ENCODE assay signal across 2 cellular contexts in the genomic region with DNA sequence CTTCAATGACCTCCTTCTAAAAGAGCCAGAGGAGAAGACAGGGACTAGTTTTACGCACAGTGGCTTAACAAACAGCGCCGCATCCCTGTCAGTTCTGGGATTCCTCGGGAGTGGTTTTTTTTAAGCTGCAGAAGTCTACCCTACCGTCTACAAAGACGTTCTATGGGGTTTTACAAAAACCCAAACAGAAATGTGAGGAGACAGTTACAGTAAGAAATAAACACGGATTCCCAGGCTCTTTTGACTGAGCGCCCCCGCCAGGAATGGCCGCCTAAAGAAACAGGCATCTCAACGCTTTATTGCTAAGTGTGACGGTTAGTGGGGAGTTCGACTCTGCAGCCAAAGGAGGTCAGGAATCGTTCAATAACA.
TF ChIP-seq lines count a peak whose summit lies in the region.

No MANE protein-coding gene starts in this region.

TF ChIP-seq in A549, 52 proteins besides CTCF, POLR2A, EP300 and RAD21 (continued from another document):
- TF ChIP-seq, protein P1, sequence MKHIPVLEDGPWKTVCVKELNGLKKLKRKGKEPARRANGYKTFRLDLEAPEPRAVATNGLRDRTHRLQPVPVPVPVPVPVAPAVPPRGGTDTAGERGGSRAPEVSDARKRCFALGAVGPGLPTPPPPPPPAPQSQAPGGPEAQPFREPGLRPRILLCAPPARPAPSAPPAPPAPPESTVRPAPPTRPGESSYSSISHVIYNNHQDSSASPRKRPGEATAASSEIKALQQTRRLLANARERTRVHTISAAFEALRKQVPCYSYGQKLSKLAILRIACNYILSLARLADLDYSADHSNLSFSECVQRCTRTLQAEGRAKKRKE (CRISPR knock-in tag; IDR thresholded peaks at IDR 0.05; ENCODE audit: low read depth): no peak
- TF ChIP-seq POLR2AphosphoS2 (conservative IDR thresholded peaks at IDR 0.05; ENCODE audit: low read length): no peak
- no peak for TF ChIP-seq ZSCAN20 (CRISPR knock-in tag; IDR thresholded peaks at IDR 0.05)
- TF ChIP-seq JUNB (IDR thresholded peaks at IDR 0.05): no peak

TF ChIP-seq in WTC11, 78 proteins besides CTCF, POLR2A, EP300 and RAD21 (continued from another document):
- TF ChIP-seq, protein P2, sequence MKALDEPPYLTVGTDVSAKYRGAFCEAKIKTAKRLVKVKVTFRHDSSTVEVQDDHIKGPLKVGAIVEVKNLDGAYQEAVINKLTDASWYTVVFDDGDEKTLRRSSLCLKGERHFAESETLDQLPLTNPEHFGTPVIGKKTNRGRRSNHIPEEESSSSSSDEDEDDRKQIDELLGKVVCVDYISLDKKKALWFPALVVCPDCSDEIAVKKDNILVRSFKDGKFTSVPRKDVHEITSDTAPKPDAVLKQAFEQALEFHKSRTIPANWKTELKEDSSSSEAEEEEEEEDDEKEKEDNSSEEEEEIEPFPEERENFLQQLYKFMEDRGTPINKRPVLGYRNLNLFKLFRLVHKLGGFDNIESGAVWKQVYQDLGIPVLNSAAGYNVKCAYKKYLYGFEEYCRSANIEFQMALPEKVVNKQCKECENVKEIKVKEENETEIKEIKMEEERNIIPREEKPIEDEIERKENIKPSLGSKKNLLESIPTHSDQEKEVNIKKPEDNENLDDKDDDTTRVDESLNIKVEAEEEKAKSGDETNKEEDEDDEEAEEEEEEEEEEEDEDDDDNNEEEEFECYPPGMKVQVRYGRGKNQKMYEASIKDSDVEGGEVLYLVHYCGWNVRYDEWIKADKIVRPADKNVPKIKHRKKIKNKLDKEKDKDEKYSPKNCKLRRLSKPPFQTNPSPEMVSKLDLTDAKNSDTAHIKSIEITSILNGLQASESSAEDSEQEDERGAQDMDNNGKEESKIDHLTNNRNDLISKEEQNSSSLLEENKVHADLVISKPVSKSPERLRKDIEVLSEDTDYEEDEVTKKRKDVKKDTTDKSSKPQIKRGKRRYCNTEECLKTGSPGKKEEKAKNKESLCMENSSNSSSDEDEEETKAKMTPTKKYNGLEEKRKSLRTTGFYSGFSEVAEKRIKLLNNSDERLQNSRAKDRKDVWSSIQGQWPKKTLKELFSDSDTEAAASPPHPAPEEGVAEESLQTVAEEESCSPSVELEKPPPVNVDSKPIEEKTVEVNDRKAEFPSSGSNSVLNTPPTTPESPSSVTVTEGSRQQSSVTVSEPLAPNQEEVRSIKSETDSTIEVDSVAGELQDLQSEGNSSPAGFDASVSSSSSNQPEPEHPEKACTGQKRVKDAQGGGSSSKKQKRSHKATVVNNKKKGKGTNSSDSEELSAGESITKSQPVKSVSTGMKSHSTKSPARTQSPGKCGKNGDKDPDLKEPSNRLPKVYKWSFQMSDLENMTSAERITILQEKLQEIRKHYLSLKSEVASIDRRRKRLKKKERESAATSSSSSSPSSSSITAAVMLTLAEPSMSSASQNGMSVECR (CRISPR knock-in tag; IDR thresholded peaks at IDR 0.05; ENCODE audit: borderline replicate concordance): peak; percentile 12; the same call in 1 of the 2 replicates
- TF ChIP-seq JUN (CRISPR knock-in tag; IDR thresholded peaks at IDR 0.05): no peak
- TF ChIP-seq EMX1 (CRISPR knock-in tag; IDR thresholded peaks at IDR 0.05): no peak
